In genomic region chr10:58436071-58436470, GRCh38 we compare ENCODE assay signal across 13 cellular contexts. TPM values are rescaled to one million over a fixed set of nuclear protein-coding genes. Genes with fewer than 3 reads are reported as not detected.
DNase-seq lines count a peak whose midpoint lies in the region; ATAC-seq and TF ChIP-seq lines count a peak whose summit lies in the region.
"Had no signal": no experiment of that assay in that cellular context is flagged by ENCODE, and none has a peak within 500 bp of the region (broad histone marks: within the 10 kb centered on the region; RNA-seq: fewer than 3 reads in every experiment).

No MANE protein-coding gene starts in this region.

- H3K4me1 ChIP-seq in HUES64 (ENCODE audit: insufficient read depth, low read length) (peaks cover 14% of the 10 kb centered on the region), mesendoderm (ENCODE audit: control insufficient read depth, low read depth, low read length) (peaks cover 2% of the 10 kb centered on the region)
- H3K4me1 ChIP-seq: parathyroid adenoma had no signal

- H3K9me3 Mint-ChIP-seq in Calu3 (ENCODE audit: low read depth, unreplicated experiment) = peaks cover 11% of the 10 kb centered on the region

- TF ChIP-seq CTCF in Calu3 (IDR thresholded peaks at IDR 0.05; ENCODE audit: unreplicated experiment) = no peak

- intact Hi-C loops in Calu3 (cut with micrococcal nuclease; ENCODE audit: unreplicated experiment) = loop anchor here (2.0 to 10.0 kb wide), 3 partner anchors 33 to 229 kb away; no protein-coding TSS in a partner anchor

- H3K4me3 Mint-ChIP-seq in Calu3 (ENCODE audit: low read depth, unreplicated experiment) = peak overlapping the region; percentile 48
- H3K4me3 Mint-ChIP-seq: activated T-cell treated with anti-CD3 and anti-CD28 coated beads, Interleukin-2, amount 50 U/mL, for 72 hours had no signal

- H3K9ac ChIP-seq in HUES64 (ENCODE audit: low read depth, low read length) (no peak overlapping the region), mesendoderm (ENCODE audit: low read length) (no peak overlapping the region)
- H3K9ac ChIP-seq: parathyroid adenoma had no signal

- CTCF ChIA-PET in Calu3 (lab: Charles Lee) = interaction anchor here (1.2 to 1.6 kb wide), 3 partner anchors 12 to 33 kb away, joined by 3 to 5 read pairs (median 3); no protein-coding TSS in a partner anchor

- WGBS in HUES64 = 80% methylated on average over 4 of the region's 4 CpGs
- WGBS in mesendoderm (ENCODE audit: extremely low coverage, insufficient coverage, low lambda C conversion rate) = no CpG with 5 or more reads among the region's 4 CpGs

- H3K36me3 Mint-ChIP-seq in Calu3 (ENCODE audit: insufficient read depth, unreplicated experiment) = peaks cover 7% of the 10 kb centered on the region

- H4K8ac ChIP-seq in mesendoderm (ENCODE audit: low read depth, low read length) = no peak overlapping the region

- H2BK5ac ChIP-seq in mesendoderm (ENCODE audit: low read length) = no peak overlapping the region

- H3K79me1 ChIP-seq in mesendoderm (ENCODE audit: low read length) = no peaks in the 10 kb centered on the region

- BruUV-seq in Calu3 (replicated peaks; lab: Mats Ljungman, UMichigan) = no TSS peak

- peak overlapping the region; percentile 89 for H3K27ac Mint-ChIP-seq in Calu3 (ENCODE audit: unreplicated experiment)
- H3K27ac Mint-ChIP-seq: activated T-cell treated with anti-CD3 and anti-CD28 coated beads, Interleukin-2, amount 50 U/mL, for 72 hours had no signal

- no peak overlapping the region for H3K4me3 ChIP-seq in HUES64 (ENCODE audit: low read length)
- H3K4me3 ChIP-seq in mesendoderm (ENCODE audit: low read length) = no peak overlapping the region
- H3K4me3 ChIP-seq: dorsolateral prefrontal cortex had no signal

- no peak overlapping the region for H3K23ac ChIP-seq in mesendoderm (ENCODE audit: low read length)

- H3K27me3 Mint-ChIP-seq in Calu3 (ENCODE audit: unreplicated experiment) = no peaks in the 10 kb centered on the region

- H3K4ac ChIP-seq in mesendoderm (ENCODE audit: low read depth, low read length) = no peak overlapping the region

- H3K56ac ChIP-seq in mesendoderm (ENCODE audit: low read length) = no peak overlapping the region

- H3K27me3 ChIP-seq in HUES64 (ENCODE audit: insufficient read depth, low read length) (no peaks in the 10 kb centered on the region), mesendoderm (ENCODE audit: insufficient read depth, low read length, poor library complexity) (no peaks in the 10 kb centered on the region)

- H3K27ac ChIP-seq in HUES64 (ENCODE audit: low read depth, low read length) (0 out of 2 replicates have a peak overlapping the region, but pooled peaks have one; percentile 26), mesendoderm (ENCODE audit: low read depth, low read length) (no peak overlapping the region)
- H3K27ac ChIP-seq: parathyroid adenoma had no signal

- no peak overlapping the region for H2AK5ac ChIP-seq in mesendoderm (ENCODE audit: low read length)

- DNase-seq in Calu3 = peak; percentile 87
- DNase-seq in amniotic epithelial cell (ENCODE audit: low read depth) = peak; percentile 21
- peak; percentile 51 for DNase-seq in mesendoderm
- no peak for DNase-seq in ecto neural progenitor cell (ENCODE audit: low spot score)
- DNase-seq in NCI-H526 treated with DMSO at 0.1 percent for 48 hours (lab: John Stamatoyannopoulos, UW) = no peak
- DNase-seq in NK-92 (lab: John Stamatoyannopoulos, UW; ENCODE audit: unreplicated experiment) = no peak
- DNase-seq: activated T-cell treated with anti-CD3 and anti-CD28 coated beads, Interleukin-2, amount 50 U/mL, for 72 hours; DMS79; dorsolateral prefrontal cortex; NCI-H2171 treated with DMSO at 0.1 percent for 48 hours had no signal

- H3K36me3 ChIP-seq in HUES64 (ENCODE audit: insufficient read depth, low read length) = no peaks in the 10 kb centered on the region
- no peaks in the 10 kb centered on the region for H3K36me3 ChIP-seq in mesendoderm (ENCODE audit: control insufficient read depth, insufficient read depth, low read length)

- H3K4me1 Mint-ChIP-seq in Calu3 (ENCODE audit: low read depth, unreplicated experiment) = peaks cover 60% of the 10 kb centered on the region

- no peaks in the 10 kb centered on the region for H3K9me3 ChIP-seq in HUES64 (ENCODE audit: insufficient read depth, low read depth, low read length)

- H2BK15ac ChIP-seq in mesendoderm (replicated peaks; ENCODE audit: low read depth) = no peak overlapping the region

- ATAC-seq in HG02623 (IDR thresholded peaks at IDR 0.05; ENCODE audit: unreplicated experiment) = no peak

- no peak overlapping the region for H2BK120ac ChIP-seq in mesendoderm (ENCODE audit: low read depth, low read length)

- H4K5ac ChIP-seq in mesendoderm (ENCODE audit: low read length) = no peak overlapping the region

- H3K79me2 ChIP-seq in mesendoderm (ENCODE audit: control insufficient read depth, insufficient read depth, low read length) = no peaks in the 10 kb centered on the region
- H3K79me2 ChIP-seq: parathyroid adenoma had no signal

- H3K4me2 ChIP-seq in mesendoderm (ENCODE audit: low read length) = no peak overlapping the region

- H3K18ac ChIP-seq in mesendoderm (ENCODE audit: low read length) = no peak overlapping the region

RNA-seq across cellular contexts. Expression of gene TFAM, which starts 50.9 kb away (rescaled TPM):
- 91.8 and 94.3 TPM in 2 replicates for total RNA-seq in Calu3 (2022)
- 60.9 TPM for polyA plus RNA-seq in HUES64 (2013, experiment 1 of 2)
- 61.0 TPM for polyA plus RNA-seq in HUES64 (2013, experiment 2 of 2)
- 106 TPM for polyA plus RNA-seq in mesendoderm (2013, experiment 1 of 2)
- 110 TPM for polyA plus RNA-seq in mesendoderm (2013, experiment 2 of 2)

Comparison
In these comparisons a context has a peak if more than half of its experiments do, and no peak if none do; other contexts are left out.
1. DNase-seq: peak in Calu3 (single experiment), amniotic epithelial cell (single experiment) and mesendoderm (single experiment); none in ecto neural progenitor cell (single experiment), NCI-H526 treated with DMSO at 0.1 percent for 48 hours (single experiment) and NK-92 (single experiment).